Comparison of ENCODE assay signal across 34 cellular contexts in genomic region chr1:2552189-2552588, GRCh38. TPM values are rescaled to one million over a fixed set of nuclear protein-coding genes. Genes with fewer than 3 reads are reported as not detected.
"Had no signal": no experiment of that assay in that cellular context is flagged by ENCODE, and none has a peak within 500 bp of the region (broad histone marks: within the 10 kb centered on the region; RNA-seq: fewer than 3 reads in every experiment).

No MANE protein-coding gene starts in this region.

- H3K36me3 Mint-ChIP-seq: brain; immature natural killer cell; natural killer cell treated with Interleukin-12 subunit alpha and Interleukin-12 subunit beta and Interleukin-15 and Interleukin-18, amount 100 ng/mL, for 72 hours had no signal

- H3K27me3 ChIP-seq: ascending aorta, cardiac muscle cell, suprapubic skin had no signal

- H3K27ac Mint-ChIP-seq: activated CD4-positive, alpha-beta memory T cell treated with anti-CD3 and anti-CD28 coated beads for 36 hours; activated CD4-positive, alpha-beta T cell treated with anti-CD3 and anti-CD28 coated beads, Interleukin-2, amount 10 ng/mL, durations not matched to agents 24 days and 14 days; activated naive CD8-positive, alpha-beta T cell treated with anti-CD3 and anti-CD28 coated beads, Interleukin-2, amount 10 ng/mL, durations not matched to agents 7 days and 5 days; activated T-cell treated with anti-CD3 and anti-CD28 coated beads, Interleukin-2, amount 50 U/mL, for 24 hours; brain; immature natural killer cell had no signal

- H3K27me3 Mint-ChIP-seq: activated CD4-positive, alpha-beta memory T cell treated with anti-CD3 and anti-CD28 coated beads for 36 hours; activated CD4-positive, alpha-beta T cell treated with anti-CD3 and anti-CD28 coated beads, Interleukin-2, amount 10 ng/mL, durations not matched to agents 24 days and 14 days; activated naive CD4-positive, alpha-beta T cell treated with anti-CD3 and anti-CD28 coated beads, Interleukin-2, amount 10 ng/mL, durations not matched to agents 7 days and 5 days; activated naive CD8-positive, alpha-beta T cell treated with anti-CD3 and anti-CD28 coated beads, Interleukin-2, amount 10 ng/mL, durations not matched to agents 7 days and 5 days; activated T-cell treated with anti-CD3 and anti-CD28 coated beads, Interleukin-2, amount 50 U/mL, for 24 hours; effector memory CD8-positive, alpha-beta T cell; natural killer cell treated with Interleukin-12 subunit alpha and Interleukin-12 subunit beta and Interleukin-15 and Interleukin-18, amount 100 ng/mL, for 72 hours; stimulated activated naive B cell treated with anti-CD40 and anti-IgM and Interleukin-4, amounts not matched to agents 10 μg/mL and 1 μg/mL and 100 μg/mL, for 72 hours had no signal

- ATAC-seq: activated CD4-positive, CD25-positive, alpha-beta regulatory T cell treated with anti-CD3 and anti-CD28 coated beads, Interleukin-2, amount 50 U/mL, for 24 hours; effector memory CD8-positive, alpha-beta T cell; gastroesophageal sphincter; left lobe of liver; lower lobe of right lung; natural killer cell treated with Interleukin-12 subunit alpha and Interleukin-12 subunit beta and Interleukin-15 and Interleukin-18, amount 100 ng/mL, for 72 hours; stimulated activated naive B cell treated with anti-CD40 and anti-IgM and Interleukin-4, amounts not matched to agents 10 μg/mL and 1 μg/mL and 100 μg/mL, for 72 hours had no signal

- H3K4me3 ChIP-seq: ascending aorta, cardiac muscle cell, coronary artery, gastroesophageal sphincter, sigmoid colon, stomach, suprapubic skin, tibial artery had no signal

- H3K9me3 Mint-ChIP-seq: activated CD4-positive, alpha-beta memory T cell treated with anti-CD3 and anti-CD28 coated beads for 36 hours; activated CD4-positive, alpha-beta T cell treated with anti-CD3 and anti-CD28 coated beads, Interleukin-2, amount 10 ng/mL, durations not matched to agents 24 days and 14 days; activated naive CD4-positive, alpha-beta T cell treated with anti-CD3 and anti-CD28 coated beads, Interleukin-2, amount 10 ng/mL, durations not matched to agents 7 days and 5 days; activated naive CD8-positive, alpha-beta T cell treated with anti-CD3 and anti-CD28 coated beads, Interleukin-2, amount 10 ng/mL, durations not matched to agents 7 days and 5 days; activated T-cell treated with anti-CD3 and anti-CD28 coated beads, Interleukin-2, amount 50 U/mL, for 24 hours; brain; effector memory CD8-positive, alpha-beta T cell; immature natural killer cell; natural killer cell treated with Interleukin-12 subunit alpha and Interleukin-12 subunit beta and Interleukin-15 and Interleukin-18, amount 100 ng/mL, for 72 hours; stimulated activated naive B cell treated with anti-CD40 and anti-IgM and Interleukin-4, amounts not matched to agents 10 μg/mL and 1 μg/mL and 100 μg/mL, for 72 hours had no signal

- H3K9me3 ChIP-seq: ascending aorta, gastroesophageal sphincter, lower lobe of right lung, sigmoid colon, stomach, suprapubic skin, tibial artery had no signal

- H3K4me3 Mint-ChIP-seq: activated CD4-positive, alpha-beta memory T cell treated with anti-CD3 and anti-CD28 coated beads for 36 hours; activated CD4-positive, alpha-beta T cell treated with anti-CD3 and anti-CD28 coated beads, Interleukin-2, amount 10 ng/mL, durations not matched to agents 24 days and 14 days; activated naive CD4-positive, alpha-beta T cell treated with anti-CD3 and anti-CD28 coated beads, Interleukin-2, amount 10 ng/mL, durations not matched to agents 7 days and 5 days; activated naive CD8-positive, alpha-beta T cell treated with anti-CD3 and anti-CD28 coated beads, Interleukin-2, amount 10 ng/mL, durations not matched to agents 7 days and 5 days; activated T-cell treated with anti-CD3 and anti-CD28 coated beads, Interleukin-2, amount 50 U/mL, for 24 hours; brain; effector memory CD8-positive, alpha-beta T cell; immature natural killer cell; natural killer cell treated with Interleukin-12 subunit alpha and Interleukin-12 subunit beta and Interleukin-15 and Interleukin-18, amount 100 ng/mL, for 72 hours; stimulated activated naive B cell treated with anti-CD40 and anti-IgM and Interleukin-4, amounts not matched to agents 10 μg/mL and 1 μg/mL and 100 μg/mL, for 72 hours had no signal

- DNase-seq: activated CD4-positive, alpha-beta memory T cell treated with anti-CD3 and anti-CD28 coated beads for 36 hours; activated CD4-positive, alpha-beta T cell treated with anti-CD3 and anti-CD28 coated beads, Interleukin-2, amount 10 ng/mL, durations not matched to agents 24 days and 14 days; activated CD8-positive, alpha-beta memory T cell treated with anti-CD3 and anti-CD28 coated beads, Interleukin-2, amount 50 U/mL, for 48 hours; activated gamma-delta T cell; activated naive CD4-positive, alpha-beta T cell treated with anti-CD3 and anti-CD28 coated beads, Interleukin-2, amount 10 ng/mL, durations not matched to agents 7 days and 5 days; activated naive CD8-positive, alpha-beta T cell treated with anti-CD3 and anti-CD28 coated beads, Interleukin-2, amount 10 ng/mL, durations not matched to agents 7 days and 5 days; activated T-cell treated with anti-CD3 and anti-CD28 coated beads, Interleukin-2, amount 50 U/mL, for 24 hours; effector memory CD8-positive, alpha-beta T cell; erythroblast; hypothalamus; immature natural killer cell; kidney; lower lobe of right lung; mesendoderm; sigmoid colon; small intestine; stimulated activated CD4-positive, alpha-beta T cell treated with anti-CD3 and anti-CD28 coated beads, Interleukin-4, amount 100 ng/mL, for 24 hours; stimulated activated naive B cell treated with anti-CD40 and anti-IgM and Interleukin-4, amounts not matched to agents 10 μg/mL and 1 μg/mL and 100 μg/mL, for 72 hours; stomach; T-helper 9 cell; tibial artery had no signal

- H3K36me3 ChIP-seq: ascending aorta, cardiac muscle cell, gastroesophageal sphincter, lower lobe of right lung, sigmoid colon, stomach, suprapubic skin, tibial artery had no signal

- H3K27ac ChIP-seq: ascending aorta, cardiac muscle cell, coronary artery, lower lobe of right lung, suprapubic skin, tibial artery, VCaP had no signal

RNA-seq across cellular contexts. Expression of gene HES5, which starts 22.1 kb away (rescaled TPM):
- total RNA-seq: activated CD4-positive, alpha-beta T cell treated with anti-CD3 and anti-CD28 coated beads, Interleukin-2, amount 10 ng/mL, durations not matched to agents 24 days and 14 days; activated naive CD8-positive, alpha-beta T cell treated with anti-CD3 and anti-CD28 coated beads, Interleukin-2, amount 10 ng/mL, durations not matched to agents 7 days and 5 days; ascending aorta; cardiac muscle cell; gastroesophageal sphincter; mononuclear cell; natural killer cell treated with Interleukin-12 subunit alpha and Interleukin-12 subunit beta and Interleukin-15 and Interleukin-18, amount 100 ng/mL, for 72 hours; osteocyte; T-helper 1 cell treated with Interleukin-12 subunit alpha and Interleukin-12 subunit beta and Interleukin-4 antibody, amounts not matched to agents 30 ng/mL and 1 ng/mL, for 36 hours had no signal
- polyA plus RNA-seq: cardiac muscle cell, immature natural killer cell had no signal
